ENCODE assay signal across 16 cellular contexts in genomic region chr16:56273615-56274014, GRCh38.
A peak's percentile ranks its signal among the peaks of the same experiment; 100 is the strongest.
DNase-seq lines count a peak whose midpoint lies in the region; ATAC-seq and TF ChIP-seq lines count a peak whose summit lies in the region.
"Had no signal": no experiment of that assay in that cellular context is flagged by ENCODE, and none has a peak within 500 bp of the region (broad histone marks: within the 10 kb centered on the region; RNA-seq: fewer than 3 reads in every experiment).

No MANE protein-coding gene starts in this region.

- WGBS in hepatocyte (ENCODE audit: low lambda C conversion rate, missing lambda C conversion rate), result 55% methylated on average over 4 of the region's 4 CpGs

- DNase-seq in caudate nucleus (lab: John Stamatoyannopoulos, UW), result no peak
- DNase-seq in left lung, result no peak
- no peak for DNase-seq in substantia nigra (lab: John Stamatoyannopoulos, UW)
- no peak for DNase-seq in hepatocyte (ENCODE audit: low spot score)
- no peak for DNase-seq in NK-92 treated with Interleukin-12 subunit alpha and Interleukin-12 subunit beta, amount 100 ng/mL, for 24 hours (lab: John Stamatoyannopoulos, UW)
- DNase-seq: BE2C; CD4-positive, alpha-beta memory T cell; COR-L47; DMS153; DMS79 treated with DMSO at 0.1 percent for 48 hours; EL; H9 had no signal

- H3K27me3 ChIP-seq in left lung (peaks cover 4 to 6% of the 10 kb centered on the region in 2 donors), hepatocyte (no peaks in the 10 kb centered on the region)
- H3K27me3 ChIP-seq: BE2C had no signal

- H3K4me1 ChIP-seq in left lung (no peaks in the 10 kb centered on the region), hepatocyte (ENCODE audit: insufficient read depth) (no peaks in the 10 kb centered on the region)

- H3K27ac ChIP-seq in angular gyrus (ENCODE audit: low read depth, low read length) (peak overlapping the region; percentile 44), caudate nucleus (ENCODE audit: low read depth, low read length) (peak overlapping the region; percentile 59), left lung (no peak overlapping the region), substantia nigra (ENCODE audit: low read depth, low read length, poor library complexity, severe bottlenecking) (peak overlapping the region; percentile 50), hepatocyte (no peak overlapping the region)
- H3K27ac ChIP-seq: C4-2B had no signal

- intact Hi-C loops in left lung (cut with DNase I), result no loop called here

- H3K9me3 ChIP-seq in left lung (no peaks in the 10 kb centered on the region), hepatocyte (ENCODE audit: low read depth) (no peaks in the 10 kb centered on the region)
- H3K9me3 ChIP-seq: BE2C had no signal

- H2AFZ ChIP-seq in hepatocyte, result no peak overlapping the region
- H2AFZ ChIP-seq: GM23338 had no signal

- no peaks in the 10 kb centered on the region for H3K9me2 ChIP-seq in hepatocyte (replicated peaks; ENCODE audit: insufficient read depth)

- H3K79me2 ChIP-seq in hepatocyte, result no peaks in the 10 kb centered on the region

- H3K4me3 ChIP-seq in left lung (no peak overlapping the region), hepatocyte (no peak overlapping the region)
- H3K4me3 ChIP-seq: GM23338 had no signal

- H3K4me2 ChIP-seq in hepatocyte, result no peak overlapping the region
- H3K4me2 ChIP-seq: GM23338 had no signal

- TF ChIP-seq CTCF in left lung (IDR thresholded peaks at IDR 0.05) (no peak), hepatocyte (IDR thresholded peaks at IDR 0.05; ENCODE audit: poor library complexity) (no peak)

- H4K20me1 ChIP-seq in hepatocyte (ENCODE audit: insufficient read depth, poor library complexity, severe bottlenecking), result no peaks in the 10 kb centered on the region

- peak; percentile 32 for ATAC-seq in left lung
- ATAC-seq in HG03139 (IDR thresholded peaks at IDR 0.05; ENCODE audit: unreplicated experiment), result no peak
- ATAC-seq: GM23338 had no signal

- H3K36me3 ChIP-seq in left lung, result no peaks in the 10 kb centered on the region
- no peaks in the 10 kb centered on the region for H3K36me3 ChIP-seq in hepatocyte (replicated peaks; ENCODE audit: insufficient read depth, low read depth)

Comparison
In these comparisons a context has a peak if more than half of its experiments do, and no peak if none do; other contexts are left out.
1. H3K27ac ChIP-seq: peak in angular gyrus (single experiment), caudate nucleus (single experiment) and substantia nigra (single experiment); none in left lung (0 of 2) and hepatocyte (single experiment).